Comparison of ENCODE assay signal across 1 cellular context in the genomic region with DNA sequence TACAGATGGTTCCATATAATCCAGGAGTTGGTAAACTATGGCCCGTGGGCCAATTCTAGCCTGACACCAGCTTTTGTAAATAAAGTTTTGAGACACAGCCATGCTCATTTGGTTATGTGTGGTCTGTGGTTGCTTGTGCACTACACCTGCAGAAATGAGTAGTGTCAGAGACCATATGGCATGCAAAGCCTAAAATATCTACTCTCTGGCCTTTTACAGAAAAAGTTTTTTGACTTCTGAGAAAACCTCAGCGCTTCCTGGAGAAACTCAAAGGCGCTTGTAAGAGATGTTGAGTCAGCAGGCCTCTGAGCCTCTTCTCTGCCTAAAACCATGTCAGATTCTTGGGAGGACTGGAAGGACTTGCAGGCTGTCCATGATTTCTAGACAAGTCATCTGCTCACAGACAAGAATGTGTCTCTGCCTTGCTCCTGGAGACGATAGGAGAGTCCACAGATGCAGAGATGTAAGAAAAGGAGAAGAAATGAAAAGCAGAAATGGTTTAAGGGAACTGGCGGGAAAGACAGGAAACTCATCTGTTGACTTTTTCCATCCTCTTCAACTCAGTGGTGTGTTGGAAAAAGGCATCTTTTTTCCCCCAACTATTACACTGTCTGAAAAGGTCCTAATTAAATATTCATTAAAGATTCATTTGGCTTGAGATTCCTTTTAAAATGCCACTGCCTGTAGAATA.
TF ChIP-seq lines count a peak whose summit lies in the region.

No MANE protein-coding gene starts in this region.

TF ChIP-seq in GM23338, 12 proteins besides CTCF, POLR2A, EP300 and RAD21 (continued from another document):
- TF ChIP-seq, protein P1, sequence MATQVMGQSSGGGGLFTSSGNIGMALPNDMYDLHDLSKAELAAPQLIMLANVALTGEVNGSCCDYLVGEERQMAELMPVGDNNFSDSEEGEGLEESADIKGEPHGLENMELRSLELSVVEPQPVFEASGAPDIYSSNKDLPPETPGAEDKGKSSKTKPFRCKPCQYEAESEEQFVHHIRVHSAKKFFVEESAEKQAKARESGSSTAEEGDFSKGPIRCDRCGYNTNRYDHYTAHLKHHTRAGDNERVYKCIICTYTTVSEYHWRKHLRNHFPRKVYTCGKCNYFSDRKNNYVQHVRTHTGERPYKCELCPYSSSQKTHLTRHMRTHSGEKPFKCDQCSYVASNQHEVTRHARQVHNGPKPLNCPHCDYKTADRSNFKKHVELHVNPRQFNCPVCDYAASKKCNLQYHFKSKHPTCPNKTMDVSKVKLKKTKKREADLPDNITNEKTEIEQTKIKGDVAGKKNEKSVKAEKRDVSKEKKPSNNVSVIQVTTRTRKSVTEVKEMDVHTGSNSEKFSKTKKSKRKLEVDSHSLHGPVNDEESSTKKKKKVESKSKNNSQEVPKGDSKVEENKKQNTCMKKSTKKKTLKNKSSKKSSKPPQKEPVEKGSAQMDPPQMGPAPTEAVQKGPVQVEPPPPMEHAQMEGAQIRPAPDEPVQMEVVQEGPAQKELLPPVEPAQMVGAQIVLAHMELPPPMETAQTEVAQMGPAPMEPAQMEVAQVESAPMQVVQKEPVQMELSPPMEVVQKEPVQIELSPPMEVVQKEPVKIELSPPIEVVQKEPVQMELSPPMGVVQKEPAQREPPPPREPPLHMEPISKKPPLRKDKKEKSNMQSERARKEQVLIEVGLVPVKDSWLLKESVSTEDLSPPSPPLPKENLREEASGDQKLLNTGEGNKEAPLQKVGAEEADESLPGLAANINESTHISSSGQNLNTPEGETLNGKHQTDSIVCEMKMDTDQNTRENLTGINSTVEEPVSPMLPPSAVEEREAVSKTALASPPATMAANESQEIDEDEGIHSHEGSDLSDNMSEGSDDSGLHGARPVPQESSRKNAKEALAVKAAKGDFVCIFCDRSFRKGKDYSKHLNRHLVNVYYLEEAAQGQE (IDR thresholded peaks at IDR 0.05; ENCODE audit: unreplicated experiment), result no peak
- TF ChIP-seq POLR2AphosphoS5 (IDR thresholded peaks at IDR 0.05; ENCODE audit: low read depth), result no peak
TF ChIP-seq in GM23338: peak in this region for 0.
